Comparison of ENCODE assay signal across 10 cellular contexts in the genomic region with DNA sequence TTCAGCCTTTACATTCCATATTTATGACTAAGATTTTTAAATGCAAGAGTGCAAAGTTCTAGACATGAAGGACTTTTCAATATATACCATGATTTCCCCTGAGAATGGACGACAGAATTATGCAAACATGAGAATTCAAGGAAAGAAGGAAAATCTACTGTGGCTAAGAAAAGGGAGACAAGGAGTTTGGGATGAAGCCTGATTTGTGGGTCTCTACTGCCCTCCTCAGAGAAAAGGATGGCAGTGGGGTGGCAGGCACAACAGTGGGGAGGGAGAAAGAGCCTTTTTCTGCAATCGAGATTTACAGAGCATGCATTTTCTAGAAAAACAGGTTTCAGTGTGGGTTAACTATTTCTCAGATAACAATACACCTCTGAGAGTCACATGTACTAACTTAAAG.
DNase-seq lines count a peak whose midpoint lies in the region; ATAC-seq and TF ChIP-seq lines count a peak whose summit lies in the region.
"Had no signal": no experiment of that assay in that cellular context is flagged by ENCODE, and none has a peak within 500 bp of the region (broad histone marks: within the 10 kb centered on the region; RNA-seq: fewer than 3 reads in every experiment).

No MANE protein-coding gene starts in this region.

- no peak for DNase-seq in DND-41
- DNase-seq in NCI-H2171 treated with DMSO at 0.1 percent for 48 hours (lab: John Stamatoyannopoulos, UW) = peak; percentile 70
- DNase-seq in chondrocyte (ENCODE audit: low spot score) = no peak
- peak; percentile 17 for DNase-seq in mucosa of gallbladder (ENCODE audit: low spot score)
- no peak for DNase-seq in activated CD4-positive, alpha-beta T cell treated with anti-CD3 and anti-CD28 coated beads, Interleukin-2, amount 50 U/mL, for 48 hours
- no peak for DNase-seq in KBM-7
- DNase-seq: stimulated activated CD8-positive, alpha-beta memory T cell treated with anti-CD3 and anti-CD28 coated beads, Interleukin-4, amount 100 ng/mL, for 48 hours had no signal

- H3K27ac ChIP-seq in DND-41 (ENCODE audit: low read length) = no peak overlapping the region

- no peak overlapping the region for H3K4me3 Mint-ChIP-seq in chondrocyte (ENCODE audit: unreplicated experiment)
- H3K4me3 Mint-ChIP-seq: T-helper 1 cell treated with Interleukin-12 subunit alpha and Interleukin-12 subunit beta and Interleukin-4 antibody, amounts not matched to agents 30 μg/mL and 1 μg/mL, for 36 hours had no signal

- H3K36me3 ChIP-seq in DND-41 (ENCODE audit: insufficient read depth, low read length) = no peaks in the 10 kb centered on the region

- H3K9me3 Mint-ChIP-seq in chondrocyte (ENCODE audit: low read depth) = no peaks in the 10 kb centered on the region
- H3K9me3 Mint-ChIP-seq: T-helper 1 cell treated with Interleukin-12 subunit alpha and Interleukin-12 subunit beta and Interleukin-4 antibody, amounts not matched to agents 30 μg/mL and 1 μg/mL, for 36 hours had no signal

- ATAC-seq in DND-41 (ENCODE audit: insufficient read depth, low read depth) (no peak), HG03196 (IDR thresholded peaks at IDR 0.05; ENCODE audit: unreplicated experiment) (no peak), GM21390 (IDR thresholded peaks at IDR 0.05; ENCODE audit: unreplicated experiment) (no peak)

- H4K20me1 ChIP-seq in DND-41 (ENCODE audit: insufficient read depth, low read length) = no peaks in the 10 kb centered on the region

- no peak overlapping the region for H3K9ac ChIP-seq in DND-41 (ENCODE audit: low read depth, low read length)

- H3K27ac Mint-ChIP-seq in chondrocyte (ENCODE audit: unreplicated experiment) = no peak overlapping the region
- H3K27ac Mint-ChIP-seq: T-helper 1 cell treated with Interleukin-12 subunit alpha and Interleukin-12 subunit beta and Interleukin-4 antibody, amounts not matched to agents 30 μg/mL and 1 μg/mL, for 36 hours had no signal

- no peaks in the 10 kb centered on the region for H3K4me1 ChIP-seq in DND-41 (ENCODE audit: insufficient read depth, low read length)

- TF ChIP-seq CTCF in DND-41 (IDR thresholded peaks at IDR 0.05; ENCODE audit: borderline replicate concordance, extremely low read depth, low read length, poor library complexity, severe bottlenecking) = peak; percentile 53
- TF ChIP-seq CTCF in chondrocyte (IDR thresholded peaks at IDR 0.05) = peak; percentile 81

- no peak overlapping the region for H3K4me2 ChIP-seq in DND-41 (ENCODE audit: insufficient read depth, low read length)

- peaks cover 5% of the 10 kb centered on the region for H3K4me1 Mint-ChIP-seq in chondrocyte (ENCODE audit: low read depth)

- H3K4me3 ChIP-seq in DND-41 (ENCODE audit: low read depth in 1 of 2, low read length in 2 of 2) = no peak overlapping the region

- H3K27me3 ChIP-seq in DND-41 (ENCODE audit: insufficient read depth, low read length, poor library complexity) = no peaks in the 10 kb centered on the region

- H3K79me2 ChIP-seq in DND-41 (ENCODE audit: insufficient read depth, low read length) = no peaks in the 10 kb centered on the region

- no peaks in the 10 kb centered on the region for H3K9me3 ChIP-seq in DND-41 (ENCODE audit: insufficient read depth, low read length, severe bottlenecking)

- no peaks in the 10 kb centered on the region for H3K27me3 Mint-ChIP-seq in chondrocyte (ENCODE audit: low read depth)

- in situ Hi-C loops in KBM-7 (cut with MboI; ENCODE audit: low pct_unique_long_range_greater_than_20kb, low sequenced_read_pairs) = no loop called here

- H3K36me3 Mint-ChIP-seq in chondrocyte (ENCODE audit: low read depth) = no peaks in the 10 kb centered on the region

- H2AFZ ChIP-seq in DND-41 (ENCODE audit: low read depth, low read length) = no peak overlapping the region

Comparison
In these comparisons a context has a peak if more than half of its experiments do, and no peak if none do; other contexts are left out.
1. DNase-seq: peak in NCI-H2171 treated with DMSO at 0.1 percent for 48 hours (single experiment) and mucosa of gallbladder (single experiment); none in DND-41 (single experiment), chondrocyte (single experiment), activated CD4-positive, alpha-beta T cell treated with anti-CD3 and anti-CD28 coated beads, Interleukin-2, amount 50 U/mL, for 48 hours (0 of 2) and KBM-7 (single experiment).